In the genomic region with DNA sequence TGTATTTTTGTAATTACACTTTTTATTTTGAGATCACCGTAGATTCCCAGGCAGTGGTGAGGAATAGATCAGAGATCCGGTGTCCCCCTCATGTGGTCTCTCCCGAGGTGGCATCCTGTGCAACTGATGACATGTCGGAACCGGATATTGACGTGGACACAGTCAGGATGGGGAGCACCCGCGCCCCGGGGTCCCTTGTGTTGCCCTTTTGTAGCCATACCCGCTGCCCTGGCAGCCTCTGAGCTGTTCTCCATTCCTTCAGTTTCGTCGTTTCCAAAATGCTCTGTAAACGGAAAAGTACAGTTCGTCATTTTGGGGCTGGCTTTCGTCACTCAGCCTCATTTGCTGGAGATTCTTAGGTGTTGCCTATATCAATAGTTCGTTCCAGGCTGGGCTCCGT, we compare ENCODE assay signal across 8 cellular contexts. TPM values are rescaled to one million over a fixed set of nuclear protein-coding genes. Genes with fewer than 3 reads are reported as not detected.
"Had no signal": no experiment of that assay in that cellular context is flagged by ENCODE, and none has a peak within 500 bp of the region (broad histone marks: within the 10 kb centered on the region; RNA-seq: fewer than 3 reads in every experiment).

No MANE protein-coding gene starts in this region.

- H3K4me3 Mint-ChIP-seq: GM23338, H9, HFFc6 had no signal

- ATAC-seq: GM23338, HCT116 had no signal

- H3K4me2 ChIP-seq: GM23338 had no signal

- H3K27ac ChIP-seq: GM23248 had no signal

- H3K9me3 ChIP-seq: HAP-1 had no signal

- H3K27ac Mint-ChIP-seq: GM23338, HFFc6 had no signal

- H3K36me3 ChIP-seq: HAP-1 had no signal

- H2AFZ ChIP-seq: GM23248, GM23338 had no signal

- H3K4me1 ChIP-seq: HAP-1 had no signal

- H3K9me3 Mint-ChIP-seq: GM23338, H9, HFFc6 had no signal

- H3K4me3 ChIP-seq: GM23248, GM23338, HAP-1 had no signal

- DNase-seq: GM23248, GOT3, H9, HCEC 1CT, HFFc6 had no signal

RNA-seq across cellular contexts. Expression of a gene that starts 14.2 kb away (rescaled TPM):
- total RNA-seq: GM23248, HFFc6 had no signal
